ENCODE assay signal across 18 cellular contexts in genomic region chr9:4111233-4112000, GRCh38.
A peak's percentile ranks its signal among the peaks of the same experiment; 100 is the strongest.
DNase-seq lines count a peak whose midpoint lies in the region; ATAC-seq, FAIRE-seq and TF ChIP-seq lines count a peak whose summit lies in the region.
"Had no signal": no experiment of that assay in that cellular context is flagged by ENCODE, and none has a peak within 500 bp of the region (broad histone marks: within the 10 kb centered on the region; RNA-seq: fewer than 3 reads in every experiment).

No MANE protein-coding gene starts in this region.

- CTCF ChIA-PET in A549 (lab: Yijun Ruan, JAX): no interaction called here

- H3K27ac ChIP-seq in A549 (no peak overlapping the region), mesenchymal stem cell (ENCODE audit: low read length, poor library complexity, severe bottlenecking) (no peak overlapping the region)
- H3K27ac ChIP-seq: prostate gland, SK-N-MC had no signal

- H3K27me3 ChIP-seq in mesenchymal stem cell (ENCODE audit: control insufficient read depth in 1 of 2, insufficient read depth in 1 of 2, low read length in 2 of 2): no peaks in the 10 kb centered on the region
- H3K27me3 ChIP-seq: BE2C had no signal

- no peaks in the 10 kb centered on the region for H3K4me1 Mint-ChIP-seq in stimulated activated naive B cell treated with anti-CD40 and anti-IgM and Interleukin-4, amounts not matched to agents 10 μg/mL and 1 μg/mL and 100 μg/mL, for 72 hours
- H3K4me1 Mint-ChIP-seq: activated CD4-positive, alpha-beta T cell treated with anti-CD3 and anti-CD28 coated beads, Interleukin-2, amount 10 ng/mL, durations not matched to agents 24 days and 14 days; naive thymus-derived CD8-positive, alpha-beta T cell had no signal

- H2BK5ac ChIP-seq in mesenchymal stem cell (ENCODE audit: low read depth, low read length, poor library complexity, severe bottlenecking): no peak overlapping the region

- no peak for DNase-seq in A549 (ENCODE audit: low read depth in 1 of 2, low spot score in 1 of 2)
- DNase-seq in HCEC 1CT: peak; percentile 49
- no peak for DNase-seq in mesenchymal stem cell
- DNase-seq in Ammon's horn (ENCODE audit: low spot score): no peak
- DNase-seq in NOMO-1 treated with DMSO at 0.1 percent for 48 hours (lab: John Stamatoyannopoulos, UW; ENCODE audit: unreplicated experiment): no peak
- DNase-seq in stimulated activated naive B cell treated with anti-CD40 and anti-IgM and Interleukin-4, amounts not matched to agents 10 μg/mL and 1 μg/mL and 100 μg/mL, for 72 hours: no peak
- no peak for DNase-seq in stimulated activated naive CD4-positive, alpha-beta T cell (lab: John Stamatoyannopoulos, UW)
- DNase-seq: activated CD4-positive, alpha-beta T cell treated with anti-CD3 and anti-CD28 coated beads, Interleukin-2, amount 10 ng/mL, durations not matched to agents 24 days and 14 days; activated naive CD4-positive, alpha-beta T cell treated with anti-CD3 and anti-CD28 coated beads, Interleukin-2, amount 50 U/mL, for 16 hours; BE2C; naive thymus-derived CD8-positive, alpha-beta T cell; NCI-H187 treated with DMSO at 0.1 percent for 48 hours; OCI-M1; stimulated activated CD4-positive, alpha-beta T cell treated with anti-CD3 and anti-CD28 coated beads, Interleukin-15, amount 100 ng/mL, for 24 hours had no signal

- H3K9me3 ChIP-seq in A549: no peaks in the 10 kb centered on the region
- H3K9me3 ChIP-seq in mesenchymal stem cell (ENCODE audit: control insufficient read depth, low read length): no peaks in the 10 kb centered on the region
- H3K9me3 ChIP-seq: BE2C, prostate gland had no signal

- FAIRE-seq in A549 (lab: Jason Lieb, UNC): no peak
- peak; percentile 77 for FAIRE-seq in endometrium (lab: Jason Lieb, UNC)

- H3K4ac ChIP-seq in mesenchymal stem cell (ENCODE audit: low read depth in 1 of 2, low read length in 2 of 2): no peak overlapping the region

- H3K4me3 Mint-ChIP-seq in stimulated activated naive B cell treated with anti-CD40 and anti-IgM and Interleukin-4, amounts not matched to agents 10 μg/mL and 1 μg/mL and 100 μg/mL, for 72 hours: no peak overlapping the region
- H3K4me3 Mint-ChIP-seq: activated CD4-positive, alpha-beta T cell treated with anti-CD3 and anti-CD28 coated beads, Interleukin-2, amount 10 ng/mL, durations not matched to agents 24 days and 14 days; brain; naive thymus-derived CD8-positive, alpha-beta T cell had no signal

- no peak overlapping the region for H3K27ac Mint-ChIP-seq in stimulated activated naive B cell treated with anti-CD40 and anti-IgM and Interleukin-4, amounts not matched to agents 10 μg/mL and 1 μg/mL and 100 μg/mL, for 72 hours
- H3K27ac Mint-ChIP-seq: activated CD4-positive, alpha-beta T cell treated with anti-CD3 and anti-CD28 coated beads, Interleukin-2, amount 10 ng/mL, durations not matched to agents 24 days and 14 days; naive thymus-derived CD8-positive, alpha-beta T cell had no signal

- H3K4me3 ChIP-seq in A549: no peak overlapping the region
- H3K4me3 ChIP-seq in mesenchymal stem cell (ENCODE audit: insufficient read depth in 1 of 2, low read depth in 1 of 2, low read length in 2 of 2): peak overlapping the region in 1 of 2 experiments; percentile 68
- H3K4me3 ChIP-seq: prostate gland, SK-N-MC had no signal

- no peak for TF ChIP-seq POLR2A in A549 (IDR thresholded peaks at IDR 0.05; ENCODE audit: low read length)

- POLR2A ChIA-PET in A549 (lab: Yijun Ruan, JAX): no interaction called here

- TF ChIP-seq EP300 in A549 (IDR thresholded peaks at IDR 0.05): no peak

- H2AFZ ChIP-seq in mesenchymal stem cell (ENCODE audit: low read depth, low read length): no peak overlapping the region

- H3K36me3 Mint-ChIP-seq in stimulated activated naive B cell treated with anti-CD40 and anti-IgM and Interleukin-4, amounts not matched to agents 10 μg/mL and 1 μg/mL and 100 μg/mL, for 72 hours: no peaks in the 10 kb centered on the region
- H3K36me3 Mint-ChIP-seq: brain had no signal

- no peak overlapping the region for H4K8ac ChIP-seq in mesenchymal stem cell (ENCODE audit: low read length)

- no peaks in the 10 kb centered on the region for H3K27me3 Mint-ChIP-seq in stimulated activated naive B cell treated with anti-CD40 and anti-IgM and Interleukin-4, amounts not matched to agents 10 μg/mL and 1 μg/mL and 100 μg/mL, for 72 hours
- H3K27me3 Mint-ChIP-seq: activated CD4-positive, alpha-beta T cell treated with anti-CD3 and anti-CD28 coated beads, Interleukin-2, amount 10 ng/mL, durations not matched to agents 24 days and 14 days had no signal

- ATAC-seq in A549: no peak
- no peak for ATAC-seq in stimulated activated naive B cell treated with anti-CD40 and anti-IgM and Interleukin-4, amounts not matched to agents 10 μg/mL and 1 μg/mL and 100 μg/mL, for 72 hours (replicated peaks)
- ATAC-seq: naive thymus-derived CD8-positive, alpha-beta T cell had no signal

- no peaks in the 10 kb centered on the region for H3K36me3 ChIP-seq in mesenchymal stem cell (ENCODE audit: control insufficient read depth in 1 of 2, insufficient read depth in 2 of 2, low read depth in 1 of 2, low read length in 2 of 2)
- H3K36me3 ChIP-seq: BE2C, prostate gland had no signal

- H2BK15ac ChIP-seq in mesenchymal stem cell (ENCODE audit: low read depth, poor library complexity, severe bottlenecking): no peak overlapping the region

- no peak overlapping the region for H3K23ac ChIP-seq in mesenchymal stem cell (ENCODE audit: low read length in 2 of 2)

- TF ChIP-seq RAD21 in A549 (conservative IDR thresholded peaks at IDR 0.05 in 1 of 2, IDR thresholded peaks at IDR 0.05 in 1 of 2): no peak

- H3K79me1 ChIP-seq in mesenchymal stem cell (replicated peaks; ENCODE audit: low read length, poor library complexity, severe bottlenecking): peaks cover 15% of the 10 kb centered on the region

- 54% methylated on average over 5 of the region's 5 CpGs for WGBS in A549 (ENCODE audit: missing lambda C conversion rate)
- whole genome bisulfite sequencing in mesenchymal stem cell: 95% methylated on average over 5 of the region's 5 CpGs

- H2BK120ac ChIP-seq in mesenchymal stem cell (ENCODE audit: low read depth, low read length): no peak overlapping the region

- H3K4me2 ChIP-seq in A549: peak overlapping the region; percentile 45
- H3K4me2 ChIP-seq in mesenchymal stem cell (ENCODE audit: low read length, poor library complexity, severe bottlenecking): no peak overlapping the region

- H3K4me1 ChIP-seq in A549 (peaks cover 46% of the 10 kb centered on the region; the same call in 2 of the 3 replicates), mesenchymal stem cell (ENCODE audit: control insufficient read depth, insufficient read depth, low read depth, low read length) (peaks cover 5% of the 10 kb centered on the region)
- H3K4me1 ChIP-seq: BE2C, prostate gland had no signal

- peak overlapping the region; percentile 80 for H3K9ac ChIP-seq in mesenchymal stem cell (ENCODE audit: low read length)

- H2AK5ac ChIP-seq in mesenchymal stem cell (ENCODE audit: low read length, severe bottlenecking): no peak overlapping the region

- H2BK12ac ChIP-seq in mesenchymal stem cell (ENCODE audit: low read length in 2 of 2): no peak overlapping the region

- no peaks in the 10 kb centered on the region for H3K9me3 Mint-ChIP-seq in stimulated activated naive B cell treated with anti-CD40 and anti-IgM and Interleukin-4, amounts not matched to agents 10 μg/mL and 1 μg/mL and 100 μg/mL, for 72 hours
- H3K9me3 Mint-ChIP-seq: activated CD4-positive, alpha-beta T cell treated with anti-CD3 and anti-CD28 coated beads, Interleukin-2, amount 10 ng/mL, durations not matched to agents 24 days and 14 days; brain; naive thymus-derived CD8-positive, alpha-beta T cell had no signal

- H4K91ac ChIP-seq in mesenchymal stem cell (ENCODE audit: low read length): no peak overlapping the region

- no peak overlapping the region for H3K14ac ChIP-seq in mesenchymal stem cell (ENCODE audit: low read length in 2 of 2)

- no peak for TF ChIP-seq CTCF in A549 (IDR thresholded peaks at IDR 0.05)

- no peak overlapping the region for H3K18ac ChIP-seq in mesenchymal stem cell (ENCODE audit: low read depth in 1 of 2, low read length in 2 of 2)

TF ChIP-seq in A549, 52 proteins besides CTCF, POLR2A, EP300 and RAD21:
- no peak for TF ChIP-seq POLR2AphosphoS2 (conservative IDR thresholded peaks at IDR 0.05; ENCODE audit: low read length)
- TF ChIP-seq, protein P1, sequence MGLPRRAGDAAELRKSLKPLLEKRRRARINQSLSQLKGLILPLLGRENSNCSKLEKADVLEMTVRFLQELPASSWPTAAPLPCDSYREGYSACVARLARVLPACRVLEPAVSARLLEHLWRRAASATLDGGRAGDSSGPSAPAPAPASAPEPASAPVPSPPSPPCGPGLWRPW (IDR thresholded peaks at IDR 0.05): no peak
- TF ChIP-seq HMGXB4 (CRISPR knock-in tag; IDR thresholded peaks at IDR 0.05; ENCODE audit: borderline replicate concordance): no peak
- no peak for TF ChIP-seq KDM1A (IDR thresholded peaks at IDR 0.05; ENCODE audit: low read depth)
- no peak for TF ChIP-seq TFCP2L1 (CRISPR knock-in tag; IDR thresholded peaks at IDR 0.05)
- no peak for TF ChIP-seq ZFP36 (IDR thresholded peaks at IDR 0.05; ENCODE audit: borderline replicate concordance, partially characterized antibody)
- no peak for TF ChIP-seq TP53 (CRISPR knock-in tag; IDR thresholded peaks at IDR 0.05)
- TF ChIP-seq ZSCAN20 (CRISPR knock-in tag; IDR thresholded peaks at IDR 0.05): no peak
- no peak for TF ChIP-seq PHF8 (IDR thresholded peaks at IDR 0.05; ENCODE audit: borderline replicate concordance, low read depth)
- no peak for TF ChIP-seq CHD4 (IDR thresholded peaks at IDR 0.05; ENCODE audit: borderline replicate concordance)
- no peak for TF ChIP-seq ESRRA (IDR thresholded peaks at IDR 0.05; ENCODE audit: borderline replicate concordance, low read length)
- no peak for TF ChIP-seq SREBF2 (IDR thresholded peaks at IDR 0.05)
- TF ChIP-seq NR3C1 (IDR thresholded peaks at IDR 0.05): no peak
- no peak for TF ChIP-seq EHMT2 (IDR thresholded peaks at IDR 0.05; ENCODE audit: low read depth)
- no peak for TF ChIP-seq NPAS2 (CRISPR knock-in tag; IDR thresholded peaks at IDR 0.05; ENCODE audit: borderline replicate concordance)
- no peak for TF ChIP-seq FOSB (CRISPR knock-in tag; IDR thresholded peaks at IDR 0.05)
TF ChIP-seq in A549: peak in this region for 0.
